Comparison of ENCODE assay signal across 1 cellular context in genomic region chr3:121545564-121546455, GRCh38.
TF ChIP-seq lines count a peak whose summit lies in the region.

POLQ (minus strand) TSS chr3:121545988; CDS start chr3:121545877, 111 bp downstream.

TF ChIP-seq in K562, 482 proteins besides CTCF, POLR2A, EP300 and RAD21 (continued from another document and continues in another):
- TF ChIP-seq AFF1 (IDR thresholded peaks at IDR 0.05; ENCODE audit: low read depth in 1 of 2, partially characterized antibody in 2 of 2) = no peak
- TF ChIP-seq MED1 (CRISPR knock-in tag; IDR thresholded peaks at IDR 0.05; ENCODE audit: borderline replicate concordance) = no peak
- TF ChIP-seq ZNF133 (CRISPR knock-in tag; IDR thresholded peaks at IDR 0.05) = no peak
- no peak for TF ChIP-seq SMARCE1 (IDR thresholded peaks at IDR 0.05)
- TF ChIP-seq, protein P1, sequence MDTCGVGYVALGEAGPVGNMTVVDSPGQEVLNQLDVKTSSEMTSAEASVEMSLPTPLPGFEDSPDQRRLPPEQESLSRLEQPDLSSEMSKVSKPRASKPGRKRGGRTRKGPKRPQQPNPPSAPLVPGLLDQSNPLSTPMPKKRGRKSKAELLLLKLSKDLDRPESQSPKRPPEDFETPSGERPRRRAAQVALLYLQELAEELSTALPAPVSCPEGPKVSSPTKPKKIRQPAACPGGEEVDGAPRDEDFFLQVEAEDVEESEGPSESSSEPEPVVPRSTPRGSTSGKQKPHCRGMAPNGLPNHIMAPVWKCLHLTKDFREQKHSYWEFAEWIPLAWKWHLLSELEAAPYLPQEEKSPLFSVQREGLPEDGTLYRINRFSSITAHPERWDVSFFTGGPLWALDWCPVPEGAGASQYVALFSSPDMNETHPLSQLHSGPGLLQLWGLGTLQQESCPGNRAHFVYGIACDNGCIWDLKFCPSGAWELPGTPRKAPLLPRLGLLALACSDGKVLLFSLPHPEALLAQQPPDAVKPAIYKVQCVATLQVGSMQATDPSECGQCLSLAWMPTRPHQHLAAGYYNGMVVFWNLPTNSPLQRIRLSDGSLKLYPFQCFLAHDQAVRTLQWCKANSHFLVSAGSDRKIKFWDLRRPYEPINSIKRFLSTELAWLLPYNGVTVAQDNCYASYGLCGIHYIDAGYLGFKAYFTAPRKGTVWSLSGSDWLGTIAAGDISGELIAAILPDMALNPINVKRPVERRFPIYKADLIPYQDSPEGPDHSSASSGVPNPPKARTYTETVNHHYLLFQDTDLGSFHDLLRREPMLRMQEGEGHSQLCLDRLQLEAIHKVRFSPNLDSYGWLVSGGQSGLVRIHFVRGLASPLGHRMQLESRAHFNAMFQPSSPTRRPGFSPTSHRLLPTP (IDR thresholded peaks at IDR 0.05; ENCODE audit: borderline replicate concordance, extremely low read depth, insufficient read length) = no peak
- TF ChIP-seq HOXB6 (CRISPR knock-in tag; IDR thresholded peaks at IDR 0.05; ENCODE audit: borderline replicate concordance) = no peak
- no peak for TF ChIP-seq ZNF583 (CRISPR knock-in tag; IDR thresholded peaks at IDR 0.05)
- no peak for TF ChIP-seq ZNF57 (CRISPR knock-in tag; IDR thresholded peaks at IDR 0.05)
- TF ChIP-seq, protein P2, sequence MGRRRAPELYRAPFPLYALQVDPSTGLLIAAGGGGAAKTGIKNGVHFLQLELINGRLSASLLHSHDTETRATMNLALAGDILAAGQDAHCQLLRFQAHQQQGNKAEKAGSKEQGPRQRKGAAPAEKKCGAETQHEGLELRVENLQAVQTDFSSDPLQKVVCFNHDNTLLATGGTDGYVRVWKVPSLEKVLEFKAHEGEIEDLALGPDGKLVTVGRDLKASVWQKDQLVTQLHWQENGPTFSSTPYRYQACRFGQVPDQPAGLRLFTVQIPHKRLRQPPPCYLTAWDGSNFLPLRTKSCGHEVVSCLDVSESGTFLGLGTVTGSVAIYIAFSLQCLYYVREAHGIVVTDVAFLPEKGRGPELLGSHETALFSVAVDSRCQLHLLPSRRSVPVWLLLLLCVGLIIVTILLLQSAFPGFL (CRISPR knock-in tag; IDR thresholded peaks at IDR 0.05) = no peak
- TF ChIP-seq SMAD2 (IDR thresholded peaks at IDR 0.05; ENCODE audit: low read depth, low read length) = no peak
- TF ChIP-seq DACH1 (IDR thresholded peaks at IDR 0.05; ENCODE audit: partially characterized antibody) = peak; percentile 35
- 0 out of 2 replicates have a peak, but pooled peaks have one; percentile 19 for TF ChIP-seq FOSL1 (tag; conservative IDR thresholded peaks at IDR 0.05)
- TF ChIP-seq, protein P3, sequence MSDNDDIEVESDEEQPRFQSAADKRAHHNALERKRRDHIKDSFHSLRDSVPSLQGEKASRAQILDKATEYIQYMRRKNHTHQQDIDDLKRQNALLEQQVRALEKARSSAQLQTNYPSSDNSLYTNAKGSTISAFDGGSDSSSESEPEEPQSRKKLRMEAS (CRISPR knock-in tag; IDR thresholded peaks at IDR 0.05) = peak; percentile 35; the same call in 1 of the 2 replicates
- TF ChIP-seq NKRF (IDR thresholded peaks at IDR 0.05; ENCODE audit: borderline replicate concordance) = peak; percentile 85
- no peak for TF ChIP-seq RCOR1 (IDR thresholded peaks at IDR 0.05; ENCODE audit: borderline replicate concordance in 1 of 2, low read depth in 2 of 2, low read length in 2 of 2)
- no peak for TF ChIP-seq SIRT6 (IDR thresholded peaks at IDR 0.05; ENCODE audit: low read depth, low read length)
- no peak for TF ChIP-seq PCBP1 (IDR thresholded peaks at IDR 0.05; ENCODE audit: low read depth, low read length, poor library complexity, severe bottlenecking)
- TF ChIP-seq NFIX (CRISPR knock-in tag; IDR thresholded peaks at IDR 0.05; ENCODE audit: low read depth) = no peak
- TF ChIP-seq, protein P4, sequence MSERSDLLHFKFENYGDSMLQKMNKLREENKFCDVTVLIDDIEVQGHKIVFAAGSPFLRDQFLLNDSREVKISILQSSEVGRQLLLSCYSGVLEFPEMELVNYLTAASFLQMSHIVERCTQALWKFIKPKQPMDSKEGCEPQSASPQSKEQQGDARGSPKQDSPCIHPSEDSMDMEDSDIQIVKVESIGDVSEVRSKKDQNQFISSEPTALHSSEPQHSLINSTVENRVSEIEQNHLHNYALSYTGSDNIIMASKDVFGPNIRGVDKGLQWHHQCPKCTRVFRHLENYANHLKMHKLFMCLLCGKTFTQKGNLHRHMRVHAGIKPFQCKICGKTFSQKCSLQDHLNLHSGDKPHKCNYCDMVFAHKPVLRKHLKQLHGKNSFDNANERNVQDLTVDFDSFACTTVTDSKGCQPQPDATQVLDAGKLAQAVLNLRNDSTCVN (CRISPR knock-in tag; IDR thresholded peaks at IDR 0.05) = no peak
- TF ChIP-seq ZBTB8A (IDR thresholded peaks at IDR 0.05; ENCODE audit: partially characterized antibody) = no peak
- no peak for TF ChIP-seq CBX5 (IDR thresholded peaks at IDR 0.05; ENCODE audit: borderline replicate concordance, low read depth)
- 0 out of 2 replicates have a peak, but pooled peaks have one; percentile 39 for TF ChIP-seq ETS1 (conservative IDR thresholded peaks at IDR 0.05; ENCODE audit: control insufficient read depth, low read depth, low read length)
- TF ChIP-seq POLR2AphosphoS5 (IDR thresholded peaks at IDR 0.05; ENCODE audit: control insufficient read depth, insufficient read depth, low read depth, low read length) = peak; percentile 81
- TF ChIP-seq JUN (IDR thresholded peaks at IDR 0.05; ENCODE audit: borderline replicate concordance, low read depth, low read length) = no peak
- no peak for TF ChIP-seq JUN (CRISPR knock-in tag; IDR thresholded peaks at IDR 0.05; ENCODE audit: borderline replicate concordance)
- peak; percentile 95 for TF ChIP-seq GABPA (tag; conservative IDR thresholded peaks at IDR 0.05; ENCODE audit: low read depth)
- TF ChIP-seq BCLAF1 (IDR thresholded peaks at IDR 0.05; ENCODE audit: borderline replicate concordance in 1 of 2, control insufficient read depth in 1 of 2, low read depth in 2 of 2, low read length in 1 of 2) = peak in 1 of 2 experiments; percentile 60; a peak in 1 of 4 replicates
- TF ChIP-seq SREBF1 (IDR thresholded peaks at IDR 0.05; ENCODE audit: borderline replicate concordance, low read depth, low read length) = no peak
- TF ChIP-seq SPI1 (IDR thresholded peaks at IDR 0.05; ENCODE audit: borderline replicate concordance, low read depth, low read length) = no peak
- TF ChIP-seq GATAD2B (IDR thresholded peaks at IDR 0.05; ENCODE audit: borderline replicate concordance) = no peak
- TF ChIP-seq, protein P5, sequence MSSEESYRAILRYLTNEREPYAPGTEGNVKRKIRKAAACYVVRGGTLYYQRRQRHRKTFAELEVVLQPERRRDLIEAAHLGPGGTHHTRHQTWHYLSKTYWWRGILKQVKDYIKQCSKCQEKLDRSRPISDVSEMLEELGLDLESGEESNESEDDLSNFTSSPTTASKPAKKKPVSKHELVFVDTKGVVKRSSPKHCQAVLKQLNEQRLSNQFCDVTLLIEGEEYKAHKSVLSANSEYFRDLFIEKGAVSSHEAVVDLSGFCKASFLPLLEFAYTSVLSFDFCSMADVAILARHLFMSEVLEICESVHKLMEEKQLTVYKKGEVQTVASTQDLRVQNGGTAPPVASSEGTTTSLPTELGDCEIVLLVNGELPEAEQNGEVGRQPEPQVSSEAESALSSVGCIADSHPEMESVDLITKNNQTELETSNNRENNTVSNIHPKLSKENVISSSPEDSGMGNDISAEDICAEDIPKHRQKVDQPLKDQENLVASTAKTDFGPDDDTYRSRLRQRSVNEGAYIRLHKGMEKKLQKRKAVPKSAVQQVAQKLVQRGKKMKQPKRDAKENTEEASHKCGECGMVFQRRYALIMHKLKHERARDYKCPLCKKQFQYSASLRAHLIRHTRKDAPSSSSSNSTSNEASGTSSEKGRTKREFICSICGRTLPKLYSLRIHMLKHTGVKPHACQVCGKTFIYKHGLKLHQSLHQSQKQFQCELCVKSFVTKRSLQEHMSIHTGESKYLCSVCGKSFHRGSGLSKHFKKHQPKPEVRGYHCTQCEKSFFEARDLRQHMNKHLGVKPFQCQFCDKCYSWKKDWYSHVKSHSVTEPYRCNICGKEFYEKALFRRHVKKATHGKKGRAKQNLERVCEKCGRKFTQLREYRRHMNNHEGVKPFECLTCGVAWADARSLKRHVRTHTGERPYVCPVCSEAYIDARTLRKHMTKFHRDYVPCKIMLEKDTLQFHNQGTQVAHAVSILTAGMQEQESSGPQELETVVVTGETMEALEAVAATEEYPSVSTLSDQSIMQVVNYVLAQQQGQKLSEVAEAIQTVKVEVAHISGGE (CRISPR knock-in tag; IDR thresholded peaks at IDR 0.05) = no peak
- peak; percentile 74 for TF ChIP-seq ZFX (CRISPR knock-in tag; IDR thresholded peaks at IDR 0.05)
- TF ChIP-seq, protein P6, sequence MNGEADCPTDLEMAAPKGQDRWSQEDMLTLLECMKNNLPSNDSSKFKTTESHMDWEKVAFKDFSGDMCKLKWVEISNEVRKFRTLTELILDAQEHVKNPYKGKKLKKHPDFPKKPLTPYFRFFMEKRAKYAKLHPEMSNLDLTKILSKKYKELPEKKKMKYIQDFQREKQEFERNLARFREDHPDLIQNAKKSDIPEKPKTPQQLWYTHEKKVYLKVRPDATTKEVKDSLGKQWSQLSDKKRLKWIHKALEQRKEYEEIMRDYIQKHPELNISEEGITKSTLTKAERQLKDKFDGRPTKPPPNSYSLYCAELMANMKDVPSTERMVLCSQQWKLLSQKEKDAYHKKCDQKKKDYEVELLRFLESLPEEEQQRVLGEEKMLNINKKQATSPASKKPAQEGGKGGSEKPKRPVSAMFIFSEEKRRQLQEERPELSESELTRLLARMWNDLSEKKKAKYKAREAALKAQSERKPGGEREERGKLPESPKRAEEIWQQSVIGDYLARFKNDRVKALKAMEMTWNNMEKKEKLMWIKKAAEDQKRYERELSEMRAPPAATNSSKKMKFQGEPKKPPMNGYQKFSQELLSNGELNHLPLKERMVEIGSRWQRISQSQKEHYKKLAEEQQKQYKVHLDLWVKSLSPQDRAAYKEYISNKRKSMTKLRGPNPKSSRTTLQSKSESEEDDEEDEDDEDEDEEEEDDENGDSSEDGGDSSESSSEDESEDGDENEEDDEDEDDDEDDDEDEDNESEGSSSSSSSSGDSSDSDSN (IDR thresholded peaks at IDR 0.05; ENCODE audit: borderline replicate concordance in 1 of 2, low read depth in 2 of 2, low read length in 2 of 2) = no peak
